ENCODE assay signal across 8 cellular contexts in the genomic region with DNA sequence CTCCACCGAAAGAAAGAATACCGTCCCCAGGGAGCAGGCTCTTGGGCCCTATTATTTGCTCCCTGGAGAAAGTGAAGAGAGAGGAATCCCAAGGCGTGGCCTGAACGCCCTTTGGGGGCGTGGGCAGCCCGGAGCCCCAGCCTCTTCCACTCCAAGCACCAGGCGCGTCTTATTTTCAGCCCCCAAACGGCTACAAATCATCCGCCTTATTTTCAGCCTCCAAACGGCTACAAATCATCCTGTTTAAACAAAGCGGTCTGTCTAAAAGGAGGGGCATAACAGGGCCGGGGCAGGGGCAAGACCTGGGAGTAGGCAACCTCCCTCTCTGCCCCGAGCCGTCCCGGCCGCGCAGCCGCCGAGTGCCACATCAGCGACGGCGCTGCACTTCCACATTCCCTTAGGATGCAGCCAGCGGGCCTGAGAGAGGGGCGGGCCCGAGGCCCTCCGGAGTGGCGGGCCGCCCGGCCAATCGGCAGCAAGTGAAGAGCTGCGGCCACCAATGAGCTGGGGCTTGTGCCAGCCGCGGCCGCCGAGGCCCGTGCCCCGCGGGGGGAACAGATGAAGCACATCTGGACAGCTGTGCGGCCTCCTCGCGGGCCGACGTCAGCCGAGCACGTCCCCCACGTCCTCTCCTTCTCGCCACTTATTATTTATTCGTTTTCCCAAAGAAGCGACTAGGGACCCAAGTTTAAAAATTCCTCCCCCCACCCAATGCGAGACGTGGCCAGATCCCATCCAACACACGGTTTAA. TPM values are rescaled to one million over a fixed set of nuclear protein-coding genes. Genes with fewer than 3 reads are reported as not detected.
DNase-seq lines count a peak whose midpoint lies in the region; ATAC-seq, FAIRE-seq and TF ChIP-seq lines count a peak whose summit lies in the region.

A gene with protein sequence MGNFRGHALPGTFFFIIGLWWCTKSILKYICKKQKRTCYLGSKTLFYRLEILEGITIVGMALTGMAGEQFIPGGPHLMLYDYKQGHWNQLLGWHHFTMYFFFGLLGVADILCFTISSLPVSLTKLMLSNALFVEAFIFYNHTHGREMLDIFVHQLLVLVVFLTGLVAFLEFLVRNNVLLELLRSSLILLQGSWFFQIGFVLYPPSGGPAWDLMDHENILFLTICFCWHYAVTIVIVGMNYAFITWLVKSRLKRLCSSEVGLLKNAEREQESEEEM (plus strand): TSS at position 561 of the 751 bp plus-strand sequence. CDS start 62,593 bp downstream, outside the sequence.

- DNase-seq in GM12892 (ENCODE audit: insufficient read length) = peak; percentile 95
- peak; percentile 53 for DNase-seq in NCI-H1417 treated with DMSO at 0.1 percent for 48 hours (lab: John Stamatoyannopoulos, UW)
- DNase-seq in right cardiac atrium = peak; percentile 97 to 99 (median 99)
- peak; percentile 97 for DNase-seq in psoas muscle

- TF ChIP-seq POLR2A in GM12892 (IDR thresholded peaks at IDR 0.05; ENCODE audit: low read depth, low read length) = peak; percentile 63; the same call in 1 of the 2 replicates

- no peak within 1 kb of the TSS for H3K27ac Mint-ChIP-seq in T-helper 1 cell treated with Interleukin-12 subunit alpha and Interleukin-12 subunit beta and Interleukin-4 antibody, amounts not matched to agents 30 μg/mL and 1 μg/mL, for 36 hours

- FAIRE-seq in GM12892 (lab: Jason Lieb, UNC) = peak; percentile 89

- peak within 1 kb of the TSS; percentile 68 for H3K4me3 ChIP-seq in right cardiac atrium (ENCODE audit: low read length)
- H3K4me3 ChIP-seq in psoas muscle = peak within 1 kb of the TSS; percentile 69
- H3K4me3 ChIP-seq in urinary bladder (ENCODE audit: low read depth, low read length) = peak within 1 kb of the TSS; percentile 41

- under 1% methylated on average over 53 of the region's 53 CpGs for WGBS in right cardiac atrium
- 0 to 1% (median 1%) methylated on average over 49 to 53 of the region's 53 CpGs for WGBS in psoas muscle, 3 donors
- under 1% methylated on average over 53 of the region's 53 CpGs for WGBS in urinary bladder

- peaks cover 31% of the 10 kb centered on the region for H3K27me3 Mint-ChIP-seq in T-helper 1 cell treated with Interleukin-12 subunit alpha and Interleukin-12 subunit beta and Interleukin-4 antibody, amounts not matched to agents 30 μg/mL and 1 μg/mL, for 36 hours (ENCODE audit: low read depth)

- H3K36me3 ChIP-seq in psoas muscle (ENCODE audit: insufficient read depth in 1 of 2, low read depth in 1 of 2) (no peaks in the 10 kb centered on the region), urinary bladder (ENCODE audit: insufficient read depth) (no peaks in the 10 kb centered on the region)

- H3K27me3 ChIP-seq in right cardiac atrium (ENCODE audit: control insufficient read depth, insufficient read depth) (no peaks in the 10 kb centered on the region), psoas muscle (ENCODE audit: insufficient read depth in 3 of 3, low read length in 2 of 3) (no peaks in the 10 kb centered on the region)

- no peaks in the 10 kb centered on the region for H3K9me3 Mint-ChIP-seq in T-helper 1 cell treated with Interleukin-12 subunit alpha and Interleukin-12 subunit beta and Interleukin-4 antibody, amounts not matched to agents 30 μg/mL and 1 μg/mL, for 36 hours

- intact Hi-C loops in right cardiac atrium (cut with DNase I) (no loop called here), psoas muscle (cut with DNase I) (no loop called here)

- peaks cover 8% of the 10 kb centered on the region for H3K4me1 Mint-ChIP-seq in T-helper 1 cell treated with Interleukin-12 subunit alpha and Interleukin-12 subunit beta and Interleukin-4 antibody, amounts not matched to agents 30 μg/mL and 1 μg/mL, for 36 hours (ENCODE audit: low read depth)

- H3K9me3 ChIP-seq in right cardiac atrium (ENCODE audit: control insufficient read depth, low read length) (no peaks in the 10 kb centered on the region), psoas muscle (no peaks in the 10 kb centered on the region)

- H3K27ac ChIP-seq in angular gyrus (ENCODE audit: low read depth, low read length) = peak within 1 kb of the TSS; percentile 59
- H3K27ac ChIP-seq in right cardiac atrium (ENCODE audit: low read length) = peak within 1 kb of the TSS; percentile 50
- peak within 1 kb of the TSS; percentile 25 for H3K27ac ChIP-seq in psoas muscle
- peak within 1 kb of the TSS; percentile 68 for H3K27ac ChIP-seq in urinary bladder (ENCODE audit: low read depth)

- H3K36me3 Mint-ChIP-seq in T-helper 1 cell treated with Interleukin-12 subunit alpha and Interleukin-12 subunit beta and Interleukin-4 antibody, amounts not matched to agents 30 μg/mL and 1 μg/mL, for 36 hours (ENCODE audit: low read depth) = no peaks in the 10 kb centered on the region

- peak; percentile 98 for ATAC-seq in HG02763 (IDR thresholded peaks at IDR 0.05; ENCODE audit: unreplicated experiment)
- ATAC-seq in right cardiac atrium = peak; percentile 100
- ATAC-seq in psoas muscle = peak; percentile 100

- H3K4me1 ChIP-seq in right cardiac atrium (ENCODE audit: control insufficient read depth, insufficient read depth, low read length) (no peaks in the 10 kb centered on the region), psoas muscle (no peaks in the 10 kb centered on the region), urinary bladder (ENCODE audit: insufficient read depth) (no peaks in the 10 kb centered on the region)

- TF ChIP-seq CTCF in psoas muscle (IDR thresholded peaks at IDR 0.05) = no peak

- peak within 1 kb of the TSS; percentile 82 for H3K4me3 Mint-ChIP-seq in T-helper 1 cell treated with Interleukin-12 subunit alpha and Interleukin-12 subunit beta and Interleukin-4 antibody, amounts not matched to agents 30 μg/mL and 1 μg/mL, for 36 hours

RNA-seq across cellular contexts. Expression of the gene that starts here (rescaled TPM):
- polyA plus RNA-seq in GM12892 (2012; ENCODE audit: missing spikeins) = 13.4 TPM
- total RNA-seq in right cardiac atrium (10 to 100 TPM in 3 of 4 donors, 1 to 10 TPM in 1; 7.6 to 21.0 (median 15.3) TPM), psoas muscle (1 to 10 TPM; 1.5 to 2.2 (median 1.7) TPM), urinary bladder (78.8 TPM)
- polyA plus RNA-seq in right cardiac atrium (8.9 TPM), psoas muscle (1 to 10 TPM; 1.7 to 5.4 (median 1.9) TPM), urinary bladder (30.3 TPM)

Comparison
In these comparisons a context has a peak if more than half of its experiments do, and no peak if none do; other contexts are left out.
1. Peak in every context shown above with its lines: DNase-seq, ATAC-seq, H3K4me3 ChIP-seq and H3K27ac ChIP-seq.